In genomic region chr20:4925842-4926530, GRCh38 we compare ENCODE assay signal across 9 cellular contexts.
DNase-seq lines count a peak whose midpoint lies in the region; ATAC-seq and TF ChIP-seq lines count a peak whose summit lies in the region.
"Had no signal": no experiment of that assay in that cellular context is flagged by ENCODE, and none has a peak within 500 bp of the region (broad histone marks: within the 10 kb centered on the region; RNA-seq: fewer than 3 reads in every experiment).

No MANE protein-coding gene starts in this region.

- whole genome bisulfite sequencing in heart left ventricle, 4 donors = 59 to 64% (median 61%) methylated on average over 15 of the region's 15 CpGs

- no peaks in the 10 kb centered on the region for H3K36me3 ChIP-seq in ascending aorta
- H3K36me3 ChIP-seq in heart left ventricle = peaks cover 0 to 15% (median under 1%) of the 10 kb centered on the region in 9 donors

- TF ChIP-seq POLR2A in heart left ventricle (IDR thresholded peaks at IDR 0.05) = no peak

- H3K4me1 ChIP-seq in ascending aorta (peaks cover 6 to 18% of the 10 kb centered on the region in 2 donors), heart left ventricle (peaks cover 0 to 19% (median 4%) of the 10 kb centered on the region in 12 donors)

- DNase-seq in Daoy (ENCODE audit: low read depth) = peak; percentile 91
- peak; percentile 57 to 91 for DNase-seq in ascending aorta (ENCODE audit: low spot score in 2 of 2)
- DNase-seq in heart left ventricle = peak; percentile 68 to 73 (median 71)
- peak; percentile 23 for DNase-seq in renal cortical epithelial cell (ENCODE audit: low read depth)
- no peak for DNase-seq in NCI-H446 (lab: John Stamatoyannopoulos, UW)
- DNase-seq: NCI-H2107 had no signal

- H3K27me3 ChIP-seq in ascending aorta (no peaks in the 10 kb centered on the region), heart left ventricle (no peaks in the 10 kb centered on the region)

- peak overlapping the region; percentile 86 to 87 for H3K27ac ChIP-seq in ascending aorta
- H3K27ac ChIP-seq in heart left ventricle = peak overlapping the region in 11 of 12 donors; percentile 26 to 79 (median 50)

- ATAC-seq in heart left ventricle (peak; percentile 79 to 96 (median 86)), HG02938 (IDR thresholded peaks at IDR 0.05; ENCODE audit: unreplicated experiment) (no peak), HG03135 (IDR thresholded peaks at IDR 0.05; ENCODE audit: unreplicated experiment) (no peak), HG03039 (IDR thresholded peaks at IDR 0.05; ENCODE audit: unreplicated experiment) (no peak)

- H3K9me3 ChIP-seq in ascending aorta (no peaks in the 10 kb centered on the region), heart left ventricle (no peaks in the 10 kb centered on the region)

- H3K4me3 ChIP-seq in ascending aorta (peak overlapping the region; percentile 1 to 37), heart left ventricle (peak overlapping the region in 8 of 12 donors; percentile 3 to 37 (median 22))

- intact Hi-C loops in ascending aorta (cut with DNase I) = loop anchor here (2.0 kb wide), 1 partner anchor 25 kb away; no protein-coding TSS in a partner anchor
- intact Hi-C loops in heart left ventricle (cut with DNase I) = loop anchor here in 1 of 10 donors (10.0 kb wide), 1 partner anchor 61 kb away; no protein-coding TSS in a partner anchor

- TF ChIP-seq CTCF in ascending aorta (IDR thresholded peaks at IDR 0.05) (no peak), heart left ventricle (IDR thresholded peaks at IDR 0.05) (no peak)

Comparison
In these comparisons a context has a peak if more than half of its experiments do, and no peak if none do; other contexts are left out.
1. DNase-seq: peak in Daoy (single experiment), ascending aorta (2 of 2), heart left ventricle (5 of 5) and renal cortical epithelial cell (single experiment); none in NCI-H446 (0 of 2).
2. ATAC-seq: peak in heart left ventricle (4 of 4); none in HG02938 (single experiment), HG03135 (single experiment) and HG03039 (single experiment).